Comparison of ENCODE assay signal across 8 cellular contexts in the genomic region with DNA sequence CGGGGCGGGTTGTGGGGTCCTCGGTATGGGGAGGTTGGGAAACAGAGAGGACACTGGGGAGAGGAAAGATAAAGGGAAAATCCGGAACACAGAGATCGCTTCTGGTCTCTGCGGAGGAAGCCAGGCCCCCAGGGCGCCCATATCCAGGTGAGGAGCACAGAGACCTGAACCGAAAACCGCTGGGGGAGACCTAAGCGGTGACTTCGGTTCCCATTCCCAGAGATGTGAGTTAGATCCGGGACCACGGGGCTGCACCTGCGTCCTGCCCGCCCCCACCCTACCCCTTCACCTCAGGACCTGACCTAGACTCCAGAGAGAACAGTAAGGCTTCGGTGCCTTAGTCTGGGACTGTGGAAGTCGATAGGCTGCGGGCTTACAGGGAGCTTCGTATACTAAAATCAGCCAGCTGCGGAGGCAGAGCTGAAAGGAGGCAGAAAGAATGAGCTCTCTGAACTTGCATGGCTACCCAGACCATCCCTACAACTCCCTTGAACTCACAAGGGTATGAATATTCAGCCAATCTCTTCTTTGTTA. TPM values are rescaled to one million over a fixed set of nuclear protein-coding genes. Genes with fewer than 3 reads are reported as not detected.
DNase-seq lines count a peak whose midpoint lies in the region; ATAC-seq and TF ChIP-seq lines count a peak whose summit lies in the region.

No MANE protein-coding gene starts in this region.

- no peaks in the 10 kb centered on the region for H3F3A ChIP-seq in OCI-LY1 (ENCODE audit: insufficient read depth, low read length)

- peak overlapping the region; percentile 91 for H3K9ac ChIP-seq in OCI-LY1 (ENCODE audit: low read length)
- peak overlapping the region; percentile 95 to 96 for H3K9ac ChIP-seq in duodenal mucosa (ENCODE audit: low read depth in 1 of 2, low read length in 2 of 2)
- H3K9ac ChIP-seq in mucosa of rectum (ENCODE audit: low read depth in 1 of 2, low read length in 2 of 2): peak overlapping the region; percentile 91 to 94

- no peak for DNase-seq in aorta

- no peak for TF ChIP-seq CTCF in OCI-LY1 (IDR thresholded peaks at IDR 0.05; ENCODE audit: low read length)

- H3K9me3 ChIP-seq in OCI-LY1 (ENCODE audit: low read length) (no peaks in the 10 kb centered on the region), duodenal mucosa (ENCODE audit: control insufficient read depth in 1 of 2, low read length in 2 of 2) (no peaks in the 10 kb centered on the region), mucosa of rectum (ENCODE audit: control insufficient read depth in 2 of 2, low read length in 2 of 2) (no peaks in the 10 kb centered on the region), aorta (ENCODE audit: control insufficient read depth, low read length) (no peaks in the 10 kb centered on the region)

- peak overlapping the region; percentile 98 for H3K4me2 ChIP-seq in OCI-LY1 (ENCODE audit: low read length)

- no peaks in the 10 kb centered on the region for H4K20me1 ChIP-seq in OCI-LY1 (ENCODE audit: insufficient read depth, low read length)

- H3K9me2 ChIP-seq in OCI-LY1 (ENCODE audit: low read depth, low read length): no peaks in the 10 kb centered on the region

- no peaks in the 10 kb centered on the region for H3K27me3 ChIP-seq in ACC112 (ENCODE audit: insufficient read depth, low read length)
- no peaks in the 10 kb centered on the region for H3K27me3 ChIP-seq in OCI-LY1 (ENCODE audit: insufficient read depth, low read length)
- H3K27me3 ChIP-seq in duodenal mucosa (ENCODE audit: control insufficient read depth in 1 of 2, insufficient read depth in 2 of 2, low read length in 2 of 2): no peaks in the 10 kb centered on the region
- H3K27me3 ChIP-seq in mucosa of rectum (ENCODE audit: control insufficient read depth in 2 of 2, insufficient read depth in 2 of 2, low read length in 2 of 2): no peaks in the 10 kb centered on the region
- no peaks in the 10 kb centered on the region for H3K27me3 ChIP-seq in aorta (ENCODE audit: control insufficient read depth in 1 of 2, insufficient read depth in 2 of 2, low read length in 1 of 2)

- peak; percentile 15 for ATAC-seq in GM18502 (IDR thresholded peaks at IDR 0.05; ENCODE audit: poor library complexity, unreplicated experiment)
- ATAC-seq in HG03045 (IDR thresholded peaks at IDR 0.05; ENCODE audit: unreplicated experiment): peak; percentile 14
- ATAC-seq in aorta (ENCODE audit: low FRiP score): peak; percentile 28
- ATAC-seq in GM18520 (IDR thresholded peaks at IDR 0.05; ENCODE audit: unreplicated experiment): no peak

- peak overlapping the region; percentile 92 for H3K27ac ChIP-seq in ACC112 (ENCODE audit: low read depth, low read length)
- H3K27ac ChIP-seq in OCI-LY1 (ENCODE audit: low read depth, low read length, poor library complexity, severe bottlenecking): peak overlapping the region; percentile 90
- peak overlapping the region; percentile 98 for H3K27ac ChIP-seq in duodenal mucosa (ENCODE audit: low read depth, low read length)
- H3K27ac ChIP-seq in mucosa of rectum (ENCODE audit: low read depth in 2 of 2, low read length in 2 of 2): peak overlapping the region; percentile 99
- peak overlapping the region; percentile 89 to 90 for H3K27ac ChIP-seq in aorta (ENCODE audit: low read depth in 1 of 2, low read length in 2 of 2)

- no peaks in the 10 kb centered on the region for H3K36me3 ChIP-seq in ACC112 (ENCODE audit: insufficient read depth, low read length)
- H3K36me3 ChIP-seq in OCI-LY1 (ENCODE audit: insufficient read depth, low read length): no peaks in the 10 kb centered on the region
- H3K36me3 ChIP-seq in duodenal mucosa (ENCODE audit: control insufficient read depth in 1 of 2, insufficient read depth in 2 of 2, low read length in 2 of 2): no peaks in the 10 kb centered on the region
- no peaks in the 10 kb centered on the region for H3K36me3 ChIP-seq in mucosa of rectum (ENCODE audit: control insufficient read depth in 2 of 2, insufficient read depth in 2 of 2, low read length in 2 of 2)
- no peaks in the 10 kb centered on the region for H3K36me3 ChIP-seq in aorta (ENCODE audit: control insufficient read depth in 1 of 2, insufficient read depth in 2 of 2, low read length in 1 of 2)

- H3K4me1 ChIP-seq in ACC112 (ENCODE audit: control insufficient read depth, insufficient read depth, low read length, unreplicated experiment) (peaks cover 27% of the 10 kb centered on the region), OCI-LY1 (ENCODE audit: insufficient read depth, low read length, severe bottlenecking) (peaks cover 46% of the 10 kb centered on the region), duodenal mucosa (ENCODE audit: control insufficient read depth in 1 of 2, insufficient read depth in 2 of 2, low read length in 2 of 2) (peaks cover 27 to 37% of the 10 kb centered on the region in 2 donors), mucosa of rectum (ENCODE audit: control insufficient read depth in 2 of 2, insufficient read depth in 2 of 2, low read length in 2 of 2) (peaks cover 18 to 22% of the 10 kb centered on the region in 2 donors), aorta (ENCODE audit: control insufficient read depth in 1 of 2, insufficient read depth in 2 of 2, low read length in 2 of 2) (peaks cover 3 to 4% of the 10 kb centered on the region in 2 donors)

- 1 to 2% methylated on average over 18 to 20 of the region's 20 CpGs for WGBS in aorta, 2 donors

- H2AFZ ChIP-seq in ACC112 (ENCODE audit: low read length, unreplicated experiment) (peak overlapping the region; percentile 68), OCI-LY1 (ENCODE audit: low read length) (peak overlapping the region; percentile 91; the same call in 1 of the 2 replicates)

- peaks cover 40% of the 10 kb centered on the region for H3K79me2 ChIP-seq in ACC112 (ENCODE audit: control insufficient read depth, insufficient read depth, low read length, unreplicated experiment)
- peaks cover 39% of the 10 kb centered on the region for H3K79me2 ChIP-seq in OCI-LY1 (ENCODE audit: insufficient read depth, low read length)

- intact Hi-C loops in aorta (cut with DNase I): no loop called here

- peak overlapping the region; percentile 93 for H3K4me3 ChIP-seq in ACC112 (ENCODE audit: low read depth, low read length)
- H3K4me3 ChIP-seq in OCI-LY1 (ENCODE audit: low read depth, low read length, poor library complexity, severe bottlenecking): peak overlapping the region; percentile 82
- H3K4me3 ChIP-seq in duodenal mucosa (ENCODE audit: low read depth in 1 of 2, low read length in 2 of 2): peak overlapping the region; percentile 88 to 95
- peak overlapping the region; percentile 90 to 92 for H3K4me3 ChIP-seq in mucosa of rectum (ENCODE audit: low read length in 2 of 2)
- H3K4me3 ChIP-seq in aorta (ENCODE audit: low read length in 2 of 2): peak overlapping the region; percentile 42 to 96

RNA-seq across cellular contexts. Expression of gene FAM13B, which starts 0.5 kb away (rescaled TPM):
- 10 to 100 TPM; 66.5 to 69.0 TPM for total RNA-seq in aorta
- 10 to 100 TPM; 26.0 to 29.6 TPM for polyA plus RNA-seq in aorta

RNA-seq across cellular contexts. Expression of gene WNT8A, which starts 50.5 kb away (rescaled TPM):
- total RNA-seq in aorta: not detected
- not detected for polyA plus RNA-seq in aorta
